In genomic region chr4:2412885-2413716, GRCh38 we compare ENCODE assay signal across 8 cellular contexts. TPM values are rescaled to one million over a fixed set of nuclear protein-coding genes. Genes with fewer than 3 reads are reported as not detected.
A peak's percentile ranks its signal among the peaks of the same experiment; 100 is the strongest.
DNase-seq lines count a peak whose midpoint lies in the region; ATAC-seq and TF ChIP-seq lines count a peak whose summit lies in the region.

No MANE protein-coding gene starts in this region.

- H3K27ac ChIP-seq in adrenal gland, result peak overlapping the region; percentile 22 to 87 (median 67)
- H3K27ac ChIP-seq in prostate gland, result peak overlapping the region in 1 of 2 donors; percentile 6
- H3K27ac ChIP-seq in upper lobe of right lung, result peak overlapping the region; percentile 70

- H3K4me3 ChIP-seq in adrenal gland, result peak overlapping the region in 1 of 4 donors; percentile 44
- no peak overlapping the region for H3K4me3 ChIP-seq in prostate gland
- H3K4me3 ChIP-seq in upper lobe of right lung, result peak overlapping the region; percentile 35

- TF ChIP-seq POLR2A in adrenal gland (IDR thresholded peaks at IDR 0.05), result peak; percentile 28 to 67
- TF ChIP-seq POLR2A in prostate gland (IDR thresholded peaks at IDR 0.05), result no peak

- TF ChIP-seq CTCF in LNCAP (IDR thresholded peaks at IDR 0.05) (peak; percentile 12; the same call in 1 of the 2 replicates), adrenal gland (IDR thresholded peaks at IDR 0.05) (peak; percentile 22 to 59 (median 48)), prostate gland (IDR thresholded peaks at IDR 0.05) (peak in 2 of 4 experiments; percentile 44 to 52), upper lobe of right lung (IDR thresholded peaks at IDR 0.05) (peak; percentile 42)

- H3K27me3 ChIP-seq in adrenal gland (no peaks in the 10 kb centered on the region), prostate gland (replicated peaks; ENCODE audit: insufficient read depth) (no peaks in the 10 kb centered on the region), upper lobe of right lung (no peaks in the 10 kb centered on the region)

- H3K4me1 ChIP-seq in adrenal gland (replicated peaks in 1 of 2), result peaks cover 14 to 27% of the 10 kb centered on the region in 2 donors
- H3K4me1 ChIP-seq in prostate gland (replicated peaks), result peaks cover 2% of the 10 kb centered on the region
- H3K4me1 ChIP-seq in upper lobe of right lung, result peaks cover 36% of the 10 kb centered on the region

- intact Hi-C loops in adrenal gland (cut with DNase I), result no loop called here
- intact Hi-C loops in left cardiac atrium (cut with DNase I), result loop anchor here (10.0 kb wide), 2 partner anchors 148 to 168 kb away; partner anchors contain the start of genes HAUS3 (in 1 of the 2), MXD4 (in 1 of the 2) and POLN (in 1 of the 2)
- intact Hi-C loops in prostate gland (cut with DNase I), result loop anchor here (10.0 kb wide), 1 partner anchor 148 kb away; the partner anchor contains the start of gene MXD4
- intact Hi-C loops in upper lobe of right lung (cut with DNase I), result no loop called here

- H3K36me3 ChIP-seq in adrenal gland (replicated peaks in 1 of 2) (no peaks in the 10 kb centered on the region), prostate gland (no peaks in the 10 kb centered on the region), upper lobe of right lung (no peaks in the 10 kb centered on the region)

- H3K9me3 ChIP-seq in adrenal gland (replicated peaks in 1 of 3), result no peaks in the 10 kb centered on the region
- no peaks in the 10 kb centered on the region for H3K9me3 ChIP-seq in prostate gland
- H3K9me3 ChIP-seq in upper lobe of right lung, result no peaks in the 10 kb centered on the region

- DNase-seq in ELR (ENCODE audit: low read depth) (peak; percentile 95), SW480 (ENCODE audit: low spot score) (peak; percentile 99), adrenal gland (peak; percentile 83 to 97 (median 95)), left cardiac atrium (peak; percentile 89), prostate gland (ENCODE audit: low spot score) (peak; percentile 69), upper lobe of right lung (peak; percentile 91)

- peak; percentile 48 for ATAC-seq in GM21825 (IDR thresholded peaks at IDR 0.05; ENCODE audit: unreplicated experiment)
- peak; percentile 91 to 96 for ATAC-seq in left cardiac atrium
- peak; percentile 89 for ATAC-seq in upper lobe of right lung

- WGBS in adrenal gland, 4 donors, result 3 to 10% (median 5%) methylated on average over 9 to 30 of the region's 30 CpGs
- 22% methylated on average over 23 of the region's 30 CpGs for WGBS in prostate gland

RNA-seq across cellular contexts. Expression of gene ZFYVE28, which starts 5.3 kb away (rescaled TPM):
- 10 to 100 TPM; 13.9 to 23.5 (median 16.0) TPM for total RNA-seq in adrenal gland
- polyA plus RNA-seq in adrenal gland, result 10 to 100 TPM in 2 of 3 donors, 1 to 10 TPM in 1; 4.3 to 24.6 (median 20.0) TPM
- 1 to 10 TPM; 5.2 to 7.2 TPM for total RNA-seq in left cardiac atrium
- 10 to 100 TPM in 1 of 2 donors, 1 to 10 TPM in 1; 6.6 to 30.2 TPM for total RNA-seq in prostate gland
- 16.6 TPM for total RNA-seq in upper lobe of right lung

RNA-seq across cellular contexts. Expression of gene CFAP99, which starts 5.7 kb away (rescaled TPM):
- total RNA-seq in adrenal gland (1 to 10 TPM in 7 of 8 donors, under 1 TPM in 1; 0.18 to 5.0 (median 3.0) TPM), left cardiac atrium (not detected), prostate gland (1 to 10 TPM in 1 of 2 donors, under 1 TPM in 1; 0.18 to 7.4 TPM), upper lobe of right lung (not detected)
- polyA plus RNA-seq in adrenal gland, result 1 to 10 TPM; 2.1 to 3.8 (median 3.3) TPM

RNA-seq across cellular contexts. Expression of gene RNF4, which starts 55.8 kb away (rescaled TPM):
- 10 to 100 TPM; 40.7 to 78.6 (median 49.9) TPM for total RNA-seq in adrenal gland
- 10 to 100 TPM; 14.5 to 84.1 (median 18.7) TPM for polyA plus RNA-seq in adrenal gland
- 10 to 100 TPM; 22.5 to 37.0 TPM for total RNA-seq in left cardiac atrium
- total RNA-seq in prostate gland, result 10 to 100 TPM; 33.9 to 56.1 TPM
- total RNA-seq in upper lobe of right lung, result 41.0 TPM

Comparison
In these comparisons a context has a peak if more than half of its experiments do, and no peak if none do; other contexts are left out.
1. intact Hi-C loops: an anchor here in left cardiac atrium (10.0 kb wide) and prostate gland (10.0 kb wide); none called in adrenal gland and upper lobe of right lung.